Comparison of ENCODE assay signal across 1 cellular context in genomic region chr2:122032264-122032645, GRCh38.
TF ChIP-seq lines count a peak whose summit lies in the region.

No MANE protein-coding gene starts in this region.

TF ChIP-seq in H1, 55 proteins besides CTCF, POLR2A, EP300 and RAD21 (continued from another document):
- no peak for TF ChIP-seq USF2 (IDR thresholded peaks at IDR 0.05; ENCODE audit: low read length)
- TF ChIP-seq KDM5A (IDR thresholded peaks at IDR 0.05; ENCODE audit: low read length) = no peak
- no peak for TF ChIP-seq SIRT6 (IDR thresholded peaks at IDR 0.05; ENCODE audit: low read length)
- no peak for TF ChIP-seq TBP (IDR thresholded peaks at IDR 0.05; ENCODE audit: low read depth, low read length)
- TF ChIP-seq SUZ12 (IDR thresholded peaks at IDR 0.05; ENCODE audit: low read length) = no peak
- TF ChIP-seq MAFK (IDR thresholded peaks at IDR 0.05; ENCODE audit: low read depth, low read length) = no peak
- TF ChIP-seq ZNF274 (IDR thresholded peaks at IDR 0.05; ENCODE audit: borderline replicate concordance, extremely low read depth, low read length) = no peak
- no peak for TF ChIP-seq CTBP2 (IDR thresholded peaks at IDR 0.05; ENCODE audit: borderline replicate concordance, insufficient read depth, insufficient read length, low read length)
- no peak for TF ChIP-seq BRCA1 (IDR thresholded peaks at IDR 0.05; ENCODE audit: low read depth, low read length)
- TF ChIP-seq YY1 (IDR thresholded peaks at IDR 0.05; ENCODE audit: low read depth, low read length) = no peak
- no peak for TF ChIP-seq SP4 (IDR thresholded peaks at IDR 0.05; ENCODE audit: low read length)
- TF ChIP-seq JUND (IDR thresholded peaks at IDR 0.05; ENCODE audit: low read length) = no peak
